8 cellular contexts compared by ENCODE assay signal in genomic region chr13:113816925-113817859, GRCh38. TPM values are rescaled to one million over a fixed set of nuclear protein-coding genes. Genes with fewer than 3 reads are reported as not detected.
DNase-seq lines count a peak whose midpoint lies in the region; ATAC-seq lines count a peak whose summit lies in the region.

No MANE protein-coding gene starts in this region.

- peak; percentile 66 for DNase-seq in GF-D8 (lab: John Stamatoyannopoulos, UW)
- DNase-seq in NOMO-1 treated with DMSO at 0.1 percent for 48 hours (lab: John Stamatoyannopoulos, UW; ENCODE audit: unreplicated experiment) = peak; percentile 9
- DNase-seq in activated T-cell treated with anti-CD3 and anti-CD28 coated beads for 1 hour (ENCODE audit: low read depth) = peak; percentile 81
- DNase-seq in naive thymus-derived CD4-positive, alpha-beta T cell = peak; percentile 69 to 90 (median 85)
- peak; percentile 71 to 88 for DNase-seq in stimulated activated effector memory CD8-positive, alpha-beta T cell treated with anti-CD3 and anti-CD28 coated beads, Interleukin-12 subunit alpha, Interleukin-12 subunit beta, amount 100 ng/mL, for 72 hours (ENCODE audit: low spot score in 2 of 2)
- no peak for DNase-seq in OCI-M2 (lab: John Stamatoyannopoulos, UW; ENCODE audit: unreplicated experiment)

- peaks cover 13 to 30% (median 23%) of the 10 kb centered on the region in 7 donors for H3K4me1 Mint-ChIP-seq in naive thymus-derived CD4-positive, alpha-beta T cell
- peaks cover 25% of the 10 kb centered on the region for H3K4me1 Mint-ChIP-seq in stimulated activated effector memory CD8-positive, alpha-beta T cell treated with anti-CD3 and anti-CD28 coated beads, Interleukin-12 subunit alpha, Interleukin-12 subunit beta, amount 100 ng/mL, for 72 hours

- no peaks in the 10 kb centered on the region for H3K9me3 ChIP-seq in esophagus (ENCODE audit: control insufficient read depth in 2 of 2, insufficient read depth in 1 of 2, low read depth in 1 of 2, low read length in 1 of 2)
- H3K9me3 ChIP-seq in naive thymus-derived CD4-positive, alpha-beta T cell (ENCODE audit: control insufficient read depth in 2 of 3, low read length in 3 of 3) = no peaks in the 10 kb centered on the region

- no peaks in the 10 kb centered on the region for H3K27me3 ChIP-seq in esophagus (ENCODE audit: control insufficient read depth in 1 of 2, insufficient read depth in 2 of 2, low read length in 2 of 2)
- no peaks in the 10 kb centered on the region for H3K27me3 ChIP-seq in naive thymus-derived CD4-positive, alpha-beta T cell (ENCODE audit: control insufficient read depth in 2 of 2, insufficient read depth in 2 of 2, low read length in 2 of 2)

- peaks cover 0 to 15% (median 0%) of the 10 kb centered on the region in 5 donors for H3K36me3 Mint-ChIP-seq in naive thymus-derived CD4-positive, alpha-beta T cell
- peaks cover 7% of the 10 kb centered on the region for H3K36me3 Mint-ChIP-seq in stimulated activated effector memory CD8-positive, alpha-beta T cell treated with anti-CD3 and anti-CD28 coated beads, Interleukin-12 subunit alpha, Interleukin-12 subunit beta, amount 100 ng/mL, for 72 hours

- H3K4me3 ChIP-seq in esophagus (ENCODE audit: low read depth in 1 of 2, low read length in 2 of 2) = no peak overlapping the region
- no peak overlapping the region for H3K4me3 ChIP-seq in naive thymus-derived CD4-positive, alpha-beta T cell (ENCODE audit: low read length)

- H3K27ac ChIP-seq in esophagus (ENCODE audit: low read depth in 2 of 2, low read length in 1 of 2) = peak overlapping the region; percentile 63 to 69
- H3K27ac ChIP-seq in naive thymus-derived CD4-positive, alpha-beta T cell (ENCODE audit: low read depth, low read length) = no peak overlapping the region

- H3K27ac Mint-ChIP-seq in naive thymus-derived CD4-positive, alpha-beta T cell = peak overlapping the region in 8 of 9 donors; percentile 40 to 95 (median 76)
- no peak overlapping the region for H3K27ac Mint-ChIP-seq in stimulated activated effector memory CD8-positive, alpha-beta T cell treated with anti-CD3 and anti-CD28 coated beads, Interleukin-12 subunit alpha, Interleukin-12 subunit beta, amount 100 ng/mL, for 72 hours

- CTCF ChIA-PET in naive thymus-derived CD4-positive, alpha-beta T cell (lab: Charles Lee) = interaction anchor here (0.6 kb wide), 1 partner anchor 37 kb away, joined by 3 read pairs; no protein-coding TSS in a partner anchor

- POLR2A ChIA-PET in naive thymus-derived CD4-positive, alpha-beta T cell (lab: Charles Lee) = no interaction called here

- peaks cover 0 to 1% (median 0%) of the 10 kb centered on the region in 11 donors for H3K9me3 Mint-ChIP-seq in naive thymus-derived CD4-positive, alpha-beta T cell
- no peaks in the 10 kb centered on the region for H3K9me3 Mint-ChIP-seq in stimulated activated effector memory CD8-positive, alpha-beta T cell treated with anti-CD3 and anti-CD28 coated beads, Interleukin-12 subunit alpha, Interleukin-12 subunit beta, amount 100 ng/mL, for 72 hours

- peak; percentile 64 for ATAC-seq in HG03442 (IDR thresholded peaks at IDR 0.05; ENCODE audit: unreplicated experiment)
- peak; percentile 91 for ATAC-seq in naive thymus-derived CD4-positive, alpha-beta T cell
- ATAC-seq in stimulated activated effector memory CD8-positive, alpha-beta T cell treated with anti-CD3 and anti-CD28 coated beads, Interleukin-12 subunit alpha, Interleukin-12 subunit beta, amount 100 ng/mL, for 72 hours = peak; percentile 77

- H3K4me3 Mint-ChIP-seq in naive thymus-derived CD4-positive, alpha-beta T cell = peak overlapping the region; percentile 75 to 100 (median 86)
- H3K4me3 Mint-ChIP-seq in stimulated activated effector memory CD8-positive, alpha-beta T cell treated with anti-CD3 and anti-CD28 coated beads, Interleukin-12 subunit alpha, Interleukin-12 subunit beta, amount 100 ng/mL, for 72 hours = peak overlapping the region; percentile 77

- intact Hi-C loops in naive thymus-derived CD4-positive, alpha-beta T cell (cut with micrococcal nuclease) = loop anchor here (1.0 to 10.0 kb wide), 12 partner anchors 45 to 665 kb away; partner anchors contain the start of genes CDC16 (in 2 of the 2), GAS6 (in 1 of the 2) and RASA3 (in 1 of the 2)

- H3K4me1 ChIP-seq in esophagus (ENCODE audit: control insufficient read depth in 2 of 2, insufficient read depth in 2 of 2, low read length in 1 of 2) = peaks cover 17 to 23% of the 10 kb centered on the region in 2 donors
- H3K4me1 ChIP-seq in naive thymus-derived CD4-positive, alpha-beta T cell (ENCODE audit: control insufficient read depth in 2 of 2, insufficient read depth in 2 of 2, low read length in 2 of 2) = peaks cover 10 to 11% of the 10 kb centered on the region in 2 donors

- WGBS in esophagus, 2 donors = 15 to 22% methylated on average over 25 of the region's 25 CpGs

- peaks cover 0 to 10% of the 10 kb centered on the region in 2 donors for H3K36me3 ChIP-seq in esophagus (ENCODE audit: control insufficient read depth in 2 of 2, insufficient read depth in 2 of 2, low read length in 1 of 2)
- peaks cover 0 to 16% (median 0%) of the 10 kb centered on the region in 3 experiments for H3K36me3 ChIP-seq in naive thymus-derived CD4-positive, alpha-beta T cell (ENCODE audit: control insufficient read depth in 2 of 3, insufficient read depth in 3 of 3, low read length in 3 of 3)

- peaks cover 0 to 3% (median 0%) of the 10 kb centered on the region in 5 donors for H3K27me3 Mint-ChIP-seq in naive thymus-derived CD4-positive, alpha-beta T cell

RNA-seq across cellular contexts. Expression of gene GAS6, which starts 46.7 kb away (rescaled TPM):
- 10 to 100 TPM; 47.3 to 56.5 TPM for polyA plus RNA-seq in esophagus
- total RNA-seq in naive thymus-derived CD4-positive, alpha-beta T cell = 1 to 10 TPM; 2.4 to 5.5 (median 3.2) TPM
- polyA plus RNA-seq in naive thymus-derived CD4-positive, alpha-beta T cell = under 1 TPM in 1 of 2 donors, not detected in 1; 0.38 TPM

RNA-seq across cellular contexts. Expression of gene TMEM255B, which starts 58.2 kb away (rescaled TPM):
- 1 to 10 TPM; 3.1 to 6.8 TPM for polyA plus RNA-seq in esophagus
- total RNA-seq in naive thymus-derived CD4-positive, alpha-beta T cell = 1 to 10 TPM in 4 of 5 experiments, under 1 TPM in 1; 0.62 to 3.3 (median 1.6) TPM
- under 1 TPM in 1 of 2 donors, not detected in 1; 0.08 TPM for polyA plus RNA-seq in naive thymus-derived CD4-positive, alpha-beta T cell

Comparison
In these comparisons a context has a peak if more than half of its experiments do, and no peak if none do; other contexts are left out.
1. RNA of gene GAS6, which starts 46.7 kb away (polyA plus RNA-seq): 47.3 to 56.5 TPM in esophagus; 0.38 TPM in naive thymus-derived CD4-positive, alpha-beta T cell; every median in the first group is over 10 times any median in the second.
2. Peak in every context shown above with its lines, with median percentiles within 50 percentile points of each other: ATAC-seq.